Comparison of ENCODE assay signal across 2 cellular contexts in the genomic region with DNA sequence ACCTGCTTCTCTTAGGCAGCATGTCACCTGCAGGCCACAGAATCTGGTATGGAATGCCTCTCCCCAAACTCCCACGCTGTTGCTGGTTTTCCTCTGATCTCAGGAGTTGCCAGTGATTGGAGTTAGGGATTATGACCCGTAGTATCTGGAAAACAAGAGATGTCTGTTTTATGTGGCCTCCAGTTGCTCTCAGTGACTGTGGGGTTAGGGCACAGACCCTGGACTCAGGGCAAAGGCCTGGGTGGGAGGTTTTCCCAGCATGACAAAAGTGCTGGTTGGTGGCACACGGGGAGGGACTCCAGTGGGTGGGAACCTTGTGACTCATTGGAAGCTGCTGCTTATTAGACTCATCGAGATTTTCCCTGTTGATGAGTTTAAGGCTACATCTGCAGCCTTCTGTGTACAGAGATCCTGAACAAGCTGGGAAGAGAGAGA.
TF ChIP-seq lines count a peak whose summit lies in the region.

A gene with protein sequence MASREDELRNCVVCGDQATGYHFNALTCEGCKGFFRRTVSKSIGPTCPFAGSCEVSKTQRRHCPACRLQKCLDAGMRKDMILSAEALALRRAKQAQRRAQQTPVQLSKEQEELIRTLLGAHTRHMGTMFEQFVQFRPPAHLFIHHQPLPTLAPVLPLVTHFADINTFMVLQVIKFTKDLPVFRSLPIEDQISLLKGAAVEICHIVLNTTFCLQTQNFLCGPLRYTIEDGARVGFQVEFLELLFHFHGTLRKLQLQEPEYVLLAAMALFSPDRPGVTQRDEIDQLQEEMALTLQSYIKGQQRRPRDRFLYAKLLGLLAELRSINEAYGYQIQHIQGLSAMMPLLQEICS (minus strand): TSS at position 165 of the 435 bp plus-strand sequence. CDS start 1,638 bp downstream, outside the sequence.

TF ChIP-seq in endothelial cell of umbilical vein, 7 proteins besides CTCF, POLR2A, EP300 and RAD21 (continued from another document):
- TF ChIP-seq EZH2 (IDR thresholded peaks at IDR 0.05; ENCODE audit: borderline replicate concordance, low read depth, low read length, severe bottlenecking) (no peak), POLR2AphosphoS5 (IDR thresholded peaks at IDR 0.05; ENCODE audit: insufficient read depth, low read depth, low read length) (no peak), GATA2 (IDR thresholded peaks at IDR 0.05; ENCODE audit: insufficient read depth, insufficient read length, low read depth, low read length) (no peak)
- TF ChIP-seq, protein P1, sequence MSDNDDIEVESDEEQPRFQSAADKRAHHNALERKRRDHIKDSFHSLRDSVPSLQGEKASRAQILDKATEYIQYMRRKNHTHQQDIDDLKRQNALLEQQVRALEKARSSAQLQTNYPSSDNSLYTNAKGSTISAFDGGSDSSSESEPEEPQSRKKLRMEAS (IDR thresholded peaks at IDR 0.05; ENCODE audit: insufficient read depth, insufficient read length) = no peak
TF ChIP-seq in endothelial cell of umbilical vein: peak in this region for 0.

TF ChIP-seq in liver, 16 proteins besides CTCF, POLR2A, EP300 and RAD21 (continued from another document):
- peak; percentile 99 to 100 for TF ChIP-seq RXRA (IDR thresholded peaks at IDR 0.05)
- peak; percentile 91 for TF ChIP-seq FOXA1 (IDR thresholded peaks at IDR 0.05)
- TF ChIP-seq, protein P2, sequence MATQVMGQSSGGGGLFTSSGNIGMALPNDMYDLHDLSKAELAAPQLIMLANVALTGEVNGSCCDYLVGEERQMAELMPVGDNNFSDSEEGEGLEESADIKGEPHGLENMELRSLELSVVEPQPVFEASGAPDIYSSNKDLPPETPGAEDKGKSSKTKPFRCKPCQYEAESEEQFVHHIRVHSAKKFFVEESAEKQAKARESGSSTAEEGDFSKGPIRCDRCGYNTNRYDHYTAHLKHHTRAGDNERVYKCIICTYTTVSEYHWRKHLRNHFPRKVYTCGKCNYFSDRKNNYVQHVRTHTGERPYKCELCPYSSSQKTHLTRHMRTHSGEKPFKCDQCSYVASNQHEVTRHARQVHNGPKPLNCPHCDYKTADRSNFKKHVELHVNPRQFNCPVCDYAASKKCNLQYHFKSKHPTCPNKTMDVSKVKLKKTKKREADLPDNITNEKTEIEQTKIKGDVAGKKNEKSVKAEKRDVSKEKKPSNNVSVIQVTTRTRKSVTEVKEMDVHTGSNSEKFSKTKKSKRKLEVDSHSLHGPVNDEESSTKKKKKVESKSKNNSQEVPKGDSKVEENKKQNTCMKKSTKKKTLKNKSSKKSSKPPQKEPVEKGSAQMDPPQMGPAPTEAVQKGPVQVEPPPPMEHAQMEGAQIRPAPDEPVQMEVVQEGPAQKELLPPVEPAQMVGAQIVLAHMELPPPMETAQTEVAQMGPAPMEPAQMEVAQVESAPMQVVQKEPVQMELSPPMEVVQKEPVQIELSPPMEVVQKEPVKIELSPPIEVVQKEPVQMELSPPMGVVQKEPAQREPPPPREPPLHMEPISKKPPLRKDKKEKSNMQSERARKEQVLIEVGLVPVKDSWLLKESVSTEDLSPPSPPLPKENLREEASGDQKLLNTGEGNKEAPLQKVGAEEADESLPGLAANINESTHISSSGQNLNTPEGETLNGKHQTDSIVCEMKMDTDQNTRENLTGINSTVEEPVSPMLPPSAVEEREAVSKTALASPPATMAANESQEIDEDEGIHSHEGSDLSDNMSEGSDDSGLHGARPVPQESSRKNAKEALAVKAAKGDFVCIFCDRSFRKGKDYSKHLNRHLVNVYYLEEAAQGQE (IDR thresholded peaks at IDR 0.05) = peak; percentile 94
- peak; percentile 100 for TF ChIP-seq SP1 (IDR thresholded peaks at IDR 0.05)
- TF ChIP-seq HNF4A (conservative IDR thresholded peaks at IDR 0.05) = peak; percentile 100
- peak in 1 of 2 donors; percentile 66 for TF ChIP-seq GABPA (IDR thresholded peaks at IDR 0.05 in 1 of 2, conservative IDR thresholded peaks at IDR 0.05 in 1 of 2)
- TF ChIP-seq FOXA2 (IDR thresholded peaks at IDR 0.05) = peak; percentile 77
- TF ChIP-seq TAF1 (conservative IDR thresholded peaks at IDR 0.05) = peak; percentile 94
- TF ChIP-seq, protein P3, sequence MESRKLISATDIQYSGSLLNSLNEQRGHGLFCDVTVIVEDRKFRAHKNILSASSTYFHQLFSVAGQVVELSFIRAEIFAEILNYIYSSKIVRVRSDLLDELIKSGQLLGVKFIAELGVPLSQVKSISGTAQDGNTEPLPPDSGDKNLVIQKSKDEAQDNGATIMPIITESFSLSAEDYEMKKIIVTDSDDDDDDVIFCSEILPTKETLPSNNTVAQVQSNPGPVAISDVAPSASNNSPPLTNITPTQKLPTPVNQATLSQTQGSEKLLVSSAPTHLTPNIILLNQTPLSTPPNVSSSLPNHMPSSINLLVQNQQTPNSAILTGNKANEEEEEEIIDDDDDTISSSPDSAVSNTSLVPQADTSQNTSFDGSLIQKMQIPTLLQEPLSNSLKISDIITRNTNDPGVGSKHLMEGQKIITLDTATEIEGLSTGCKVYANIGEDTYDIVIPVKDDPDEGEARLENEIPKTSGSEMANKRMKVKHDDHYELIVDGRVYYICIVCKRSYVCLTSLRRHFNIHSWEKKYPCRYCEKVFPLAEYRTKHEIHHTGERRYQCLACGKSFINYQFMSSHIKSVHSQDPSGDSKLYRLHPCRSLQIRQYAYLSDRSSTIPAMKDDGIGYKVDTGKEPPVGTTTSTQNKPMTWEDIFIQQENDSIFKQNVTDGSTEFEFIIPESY (IDR thresholded peaks at IDR 0.05) = peak; percentile 96
- TF ChIP-seq, protein P1 (IDR thresholded peaks at IDR 0.05) = peak; percentile 95
- peak; percentile 90 for TF ChIP-seq YY1 (IDR thresholded peaks at IDR 0.05)
- peak; percentile 95 to 97 for TF ChIP-seq JUND (IDR thresholded peaks at IDR 0.05)
- TF ChIP-seq NR2F2 (IDR thresholded peaks at IDR 0.05) = peak; percentile 86
